ENCODE assay signal across 24 cellular contexts in genomic region chr2:64324746-64325410, GRCh38.
DNase-seq lines count a peak whose midpoint lies in the region; ATAC-seq lines count a peak whose summit lies in the region.
"Had no signal": no experiment of that assay in that cellular context is flagged by ENCODE, and none has a peak within 500 bp of the region (broad histone marks: within the 10 kb centered on the region; RNA-seq: fewer than 3 reads in every experiment).

No MANE protein-coding gene starts in this region.

- no peak overlapping the region for H2BK120ac ChIP-seq in mesendoderm (ENCODE audit: low read depth, low read length)

- POLR2A ChIA-PET in activated CD4-positive, alpha-beta memory T cell treated with anti-CD3 and anti-CD28 coated beads for 36 hours (lab: Charles Lee) = interaction anchor here (1.0 to 3.7 kb wide), 15 partner anchors 26 to 289 kb away, joined by 3 to 63 read pairs (median 18); partner anchors contain the start of gene AFTPH
- POLR2A ChIA-PET in activated CD4-positive, alpha-beta memory T cell treated with anti-CD3 and anti-CD28 coated beads, Interleukin-2, amount 10 ng/mL, durations not matched to agents 7 days and 5 days (lab: Charles Lee) = interaction anchor here (0.6 to 4.7 kb wide), 12 partner anchors 10 to 663 kb away, joined by 3 to 57 read pairs (median 5); partner anchors contain the start of gene UGP2
- POLR2A ChIA-PET in CD8-positive, alpha-beta memory T cell (lab: Charles Lee) = no interaction called here

- H2BK5ac ChIP-seq in mesendoderm (ENCODE audit: low read length) = no peak overlapping the region

- H3K56ac ChIP-seq in mesendoderm (ENCODE audit: low read length) = no peak overlapping the region

- H3K4me1 Mint-ChIP-seq in activated CD4-positive, alpha-beta memory T cell treated with anti-CD3 and anti-CD28 coated beads for 36 hours (ENCODE audit: low read depth) = peaks cover 40% of the 10 kb centered on the region
- peaks cover 49% of the 10 kb centered on the region for H3K4me1 Mint-ChIP-seq in activated CD4-positive, alpha-beta memory T cell treated with anti-CD3 and anti-CD28 coated beads, Interleukin-2, amount 10 ng/mL, durations not matched to agents 7 days and 5 days
- peaks cover 43 to 48% (median 45%) of the 10 kb centered on the region in 3 donors for H3K4me1 Mint-ChIP-seq in CD8-positive, alpha-beta memory T cell
- peaks cover 25% of the 10 kb centered on the region for H3K4me1 Mint-ChIP-seq in T-helper 17 cell

- peak overlapping the region; percentile 19 for H3K4ac ChIP-seq in mesendoderm (ENCODE audit: low read depth, low read length)

- H3K23ac ChIP-seq in mesendoderm (ENCODE audit: low read length) = no peak overlapping the region

- H3K27ac ChIP-seq in CD8-positive, alpha-beta memory T cell (ENCODE audit: low read depth, low read length) = no peak overlapping the region
- H3K27ac ChIP-seq in mesendoderm (ENCODE audit: low read depth, low read length) = no peak overlapping the region
- H3K27ac ChIP-seq: adrenal gland; BLaER1 treated with 17β-estradiol and CSF1 and Interleukin-3, amounts not matched to agents 10 nM and 100 nM; left ventricle myocardium inferior; suprapubic skin had no signal

- no peak overlapping the region for H4K5ac ChIP-seq in mesendoderm (ENCODE audit: low read length)

- DNase-seq in activated CD4-positive, alpha-beta memory T cell treated with anti-CD3 and anti-CD28 coated beads for 36 hours = no peak
- no peak for DNase-seq in activated CD4-positive, alpha-beta memory T cell treated with anti-CD3 and anti-CD28 coated beads, Interleukin-2, amount 10 ng/mL, durations not matched to agents 7 days and 5 days
- no peak for DNase-seq in CD8-positive, alpha-beta memory T cell
- DNase-seq in T-helper 17 cell = no peak
- DNase-seq in mesendoderm = no peak
- DNase-seq in hippocampal formation (lab: John Stamatoyannopoulos, UW) = no peak
- no peak for DNase-seq in DMS114 treated with DMSO at 0.1 percent for 48 hours (lab: John Stamatoyannopoulos, UW; ENCODE audit: unreplicated experiment)
- DNase-seq: activated CD4-positive, alpha-beta T cell treated with anti-CD3 and anti-CD28 coated beads, Interleukin-2, amount 10 ng/mL, durations not matched to agents 7 days and 5 days; adrenal gland; DMS153; effector memory CD4-positive, alpha-beta T cell; foreskin melanocyte; HCEC 1CT; IMR-90; left ventricle myocardium inferior; NCI-H1436 treated with DMSO at 0.1 percent for 48 hours; NCI-H2171; NCI-H526 treated with DMSO at 0.1 percent for 48 hours; Right ventricle myocardium superior; stimulated activated CD8-positive, alpha-beta memory T cell treated with anti-CD3 and anti-CD28 coated beads, Interleukin-4, amount 100 ng/mL, for 48 hours had no signal

- intact Hi-C loops in activated CD4-positive, alpha-beta memory T cell treated with anti-CD3 and anti-CD28 coated beads for 36 hours (cut with micrococcal nuclease) = loop anchor here (5.0 kb wide), 2 partner anchors 282 to 633 kb away; no protein-coding TSS in a partner anchor

- H3K36me3 Mint-ChIP-seq in activated CD4-positive, alpha-beta memory T cell treated with anti-CD3 and anti-CD28 coated beads for 36 hours = no peaks in the 10 kb centered on the region
- H3K36me3 Mint-ChIP-seq in activated CD4-positive, alpha-beta memory T cell treated with anti-CD3 and anti-CD28 coated beads, Interleukin-2, amount 10 ng/mL, durations not matched to agents 7 days and 5 days (ENCODE audit: low read depth) = no peaks in the 10 kb centered on the region
- no peaks in the 10 kb centered on the region for H3K36me3 Mint-ChIP-seq in CD8-positive, alpha-beta memory T cell
- no peaks in the 10 kb centered on the region for H3K36me3 Mint-ChIP-seq in T-helper 17 cell (ENCODE audit: low read depth)

- H4K8ac ChIP-seq in mesendoderm (ENCODE audit: low read depth, low read length) = no peak overlapping the region

- H3K18ac ChIP-seq in mesendoderm (ENCODE audit: low read length) = no peak overlapping the region

- no CpG with 5 or more reads among the region's 10 CpGs for WGBS in mesendoderm (ENCODE audit: extremely low coverage, insufficient coverage, low lambda C conversion rate)

- peaks cover 6% of the 10 kb centered on the region for H3K27me3 Mint-ChIP-seq in activated CD4-positive, alpha-beta memory T cell treated with anti-CD3 and anti-CD28 coated beads for 36 hours
- H3K27me3 Mint-ChIP-seq in activated CD4-positive, alpha-beta memory T cell treated with anti-CD3 and anti-CD28 coated beads, Interleukin-2, amount 10 ng/mL, durations not matched to agents 7 days and 5 days = peaks cover 26% of the 10 kb centered on the region
- H3K27me3 Mint-ChIP-seq in CD8-positive, alpha-beta memory T cell = no peaks in the 10 kb centered on the region
- peaks cover 4% of the 10 kb centered on the region for H3K27me3 Mint-ChIP-seq in T-helper 17 cell

- no peak overlapping the region for H3K4me3 Mint-ChIP-seq in activated CD4-positive, alpha-beta memory T cell treated with anti-CD3 and anti-CD28 coated beads for 36 hours
- no peak overlapping the region for H3K4me3 Mint-ChIP-seq in activated CD4-positive, alpha-beta memory T cell treated with anti-CD3 and anti-CD28 coated beads, Interleukin-2, amount 10 ng/mL, durations not matched to agents 7 days and 5 days
- H3K4me3 Mint-ChIP-seq in CD8-positive, alpha-beta memory T cell = peak overlapping the region in 1 of 7 donors; percentile 62
- no peak overlapping the region for H3K4me3 Mint-ChIP-seq in T-helper 17 cell

- CTCF ChIA-PET in activated CD4-positive, alpha-beta memory T cell treated with anti-CD3 and anti-CD28 coated beads for 36 hours (lab: Charles Lee) = interaction anchor here (2.2 to 8.0 kb wide), 5 partner anchors 29 to 275 kb away, joined by 9 to 320 read pairs (median 47); no protein-coding TSS in a partner anchor
- CTCF ChIA-PET in activated CD4-positive, alpha-beta memory T cell treated with anti-CD3 and anti-CD28 coated beads, Interleukin-2, amount 10 ng/mL, durations not matched to agents 7 days and 5 days (lab: Charles Lee) = interaction anchor here (3.9 to 9.0 kb wide), 3 partner anchors 160 to 276 kb away, joined by 26 to 243 read pairs (median 194); partner anchors contain the start of gene AFTPH
- CTCF ChIA-PET in CD8-positive, alpha-beta memory T cell (lab: Charles Lee) = interaction anchor here (1.0 to 9.6 kb wide), 5 partner anchors 31 to 285 kb away, joined by 3 to 184 read pairs (median 3); no protein-coding TSS in a partner anchor

- H3K4me2 ChIP-seq in mesendoderm (ENCODE audit: low read length) = no peak overlapping the region

- H3K79me2 ChIP-seq in mesendoderm (ENCODE audit: control insufficient read depth, insufficient read depth, low read length) = no peaks in the 10 kb centered on the region

- H3K4me3 ChIP-seq in CD8-positive, alpha-beta memory T cell (ENCODE audit: low read length) = no peak overlapping the region
- no peak overlapping the region for H3K4me3 ChIP-seq in mesendoderm (ENCODE audit: low read length)
- H3K4me3 ChIP-seq: adrenal gland; BLaER1 treated with 17β-estradiol and CSF1 and Interleukin-3, amounts not matched to agents 10 nM and 100 nM; left ventricle myocardium inferior; suprapubic skin had no signal

- no peak overlapping the region for H3K9ac ChIP-seq in mesendoderm (ENCODE audit: low read length)
- H3K9ac ChIP-seq: BLaER1 treated with 17β-estradiol and CSF1 and Interleukin-3, amounts not matched to agents 10 nM and 100 nM had no signal

- H3K27me3 ChIP-seq in CD8-positive, alpha-beta memory T cell (ENCODE audit: insufficient read depth, low read length, poor library complexity, severe bottlenecking) = no peaks in the 10 kb centered on the region
- H3K27me3 ChIP-seq in mesendoderm (ENCODE audit: insufficient read depth, low read length, poor library complexity) = no peaks in the 10 kb centered on the region
- H3K27me3 ChIP-seq: adrenal gland; BLaER1 treated with 17β-estradiol and CSF1 and Interleukin-3, amounts not matched to agents 10 nM and 100 nM; suprapubic skin had no signal

- H2AK5ac ChIP-seq in mesendoderm (ENCODE audit: low read length) = no peak overlapping the region

- no peaks in the 10 kb centered on the region for H3K9me3 ChIP-seq in CD8-positive, alpha-beta memory T cell (ENCODE audit: low read length)
- H3K9me3 ChIP-seq in T-helper 17 cell (ENCODE audit: control insufficient read depth, low read length, poor library complexity, severe bottlenecking) = no peaks in the 10 kb centered on the region
- H3K9me3 ChIP-seq: adrenal gland, left ventricle myocardium inferior, suprapubic skin had no signal

- H3K79me1 ChIP-seq in mesendoderm (ENCODE audit: low read length) = no peaks in the 10 kb centered on the region

- H3K4me1 ChIP-seq in CD8-positive, alpha-beta memory T cell (ENCODE audit: insufficient read depth, low read length) = peaks cover 40% of the 10 kb centered on the region
- peaks cover 11% of the 10 kb centered on the region for H3K4me1 ChIP-seq in mesendoderm (ENCODE audit: control insufficient read depth, low read depth, low read length)

- H3K27ac Mint-ChIP-seq in activated CD4-positive, alpha-beta memory T cell treated with anti-CD3 and anti-CD28 coated beads for 36 hours = peak overlapping the region; percentile 93
- H3K27ac Mint-ChIP-seq in activated CD4-positive, alpha-beta memory T cell treated with anti-CD3 and anti-CD28 coated beads, Interleukin-2, amount 10 ng/mL, durations not matched to agents 7 days and 5 days = no peak overlapping the region
- H3K27ac Mint-ChIP-seq in CD8-positive, alpha-beta memory T cell = peak overlapping the region; percentile 45 to 99 (median 90)
- H3K27ac Mint-ChIP-seq in T-helper 17 cell = peak overlapping the region; percentile 86

- ATAC-seq in T-helper 17 cell (no peak), HG02588 (IDR thresholded peaks at IDR 0.05; ENCODE audit: unreplicated experiment) (no peak)
- ATAC-seq: sciatic nerve had no signal

- no peak overlapping the region for H2BK15ac ChIP-seq in mesendoderm (replicated peaks; ENCODE audit: low read depth)

- H3K36me3 ChIP-seq in CD8-positive, alpha-beta memory T cell (ENCODE audit: insufficient read depth, low read length) = no peaks in the 10 kb centered on the region
- H3K36me3 ChIP-seq in mesendoderm (ENCODE audit: control insufficient read depth, insufficient read depth, low read length) = no peaks in the 10 kb centered on the region
- H3K36me3 ChIP-seq: adrenal gland; BLaER1 treated with 17β-estradiol and CSF1 and Interleukin-3, amounts not matched to agents 10 nM and 100 nM; left ventricle myocardium inferior; suprapubic skin had no signal

- H3K9me3 Mint-ChIP-seq in activated CD4-positive, alpha-beta memory T cell treated with anti-CD3 and anti-CD28 coated beads for 36 hours = no peaks in the 10 kb centered on the region
- H3K9me3 Mint-ChIP-seq in activated CD4-positive, alpha-beta memory T cell treated with anti-CD3 and anti-CD28 coated beads, Interleukin-2, amount 10 ng/mL, durations not matched to agents 7 days and 5 days = no peaks in the 10 kb centered on the region
- no peaks in the 10 kb centered on the region for H3K9me3 Mint-ChIP-seq in CD8-positive, alpha-beta memory T cell
